In genomic region chr4:65066106-65066505, GRCh38 we compare ENCODE assay signal across 19 cellular contexts.
A peak's percentile ranks its signal among the peaks of the same experiment; 100 is the strongest.
DNase-seq lines count a peak whose midpoint lies in the region; ATAC-seq, FAIRE-seq and TF ChIP-seq lines count a peak whose summit lies in the region.
"Had no signal": no experiment of that assay in that cellular context is flagged by ENCODE, and none has a peak within 500 bp of the region (broad histone marks: within the 10 kb centered on the region; RNA-seq: fewer than 3 reads in every experiment).

No MANE protein-coding gene starts in this region.

- TF ChIP-seq POLR2A in IMR-90 (IDR thresholded peaks at IDR 0.05; ENCODE audit: low read depth, low read length): no peak
- no peak for TF ChIP-seq POLR2A in K562 (conservative IDR thresholded peaks at IDR 0.05)

- no peak overlapping the region for H3K14ac ChIP-seq in IMR-90 (replicated peaks; ENCODE audit: low read depth, low read length)

- H4K8ac ChIP-seq in IMR-90 (ENCODE audit: low read depth in 2 of 2, low read length in 2 of 2): no peak overlapping the region

- no peak overlapping the region for H4K5ac ChIP-seq in IMR-90 (ENCODE audit: low read depth, low read length)

- in situ Hi-C loops in IMR-90 (cut with MboI; ENCODE audit: low sequenced_read_pairs): no loop called here
- in situ Hi-C loops in K562 (cut with MboI): no loop called here

- BruUV-seq in IMR-90 (replicated peaks; lab: Mats Ljungman, UMichigan): no TSS peak
- no TSS peak for BruUV-seq in K562 (replicated peaks; lab: Mats Ljungman, UMichigan)

- H3K4me1 ChIP-seq in IMR-90 (ENCODE audit: control insufficient read depth, insufficient read depth, low read length): no peaks in the 10 kb centered on the region
- H3K4me1 ChIP-seq in K562 (replicated peaks in 1 of 2; ENCODE audit: control insufficient read depth in 2 of 2, insufficient read depth in 2 of 2, low read length in 2 of 2): no peaks in the 10 kb centered on the region
- H3K4me1 ChIP-seq in small intestine (ENCODE audit: control insufficient read depth in 2 of 2, insufficient read depth in 1 of 2, low read depth in 1 of 2, low read length in 1 of 2): no peaks in the 10 kb centered on the region
- H3K4me1 ChIP-seq: Caco-2 had no signal

- H4K20me1 ChIP-seq in IMR-90 (ENCODE audit: insufficient read depth, low read length): no peaks in the 10 kb centered on the region
- no peaks in the 10 kb centered on the region for H4K20me1 ChIP-seq in K562 (replicated peaks; ENCODE audit: control insufficient read depth, insufficient read depth, low read length)
- H4K20me1 ChIP-seq: BLaER1 treated with 17β-estradiol and CSF1 and Interleukin-3, amounts not matched to agents 10 nM and 100 nM had no signal

- H3K9ac ChIP-seq in IMR-90 (ENCODE audit: low read depth, low read length) (no peak overlapping the region), K562 (ENCODE audit: insufficient read depth in 1 of 2, low read depth in 2 of 2, low read length in 2 of 2) (no peak overlapping the region)
- H3K9ac ChIP-seq: BLaER1 treated with 17β-estradiol and CSF1 and Interleukin-3, amounts not matched to agents 10 nM and 100 nM had no signal

- POLR2A ChIA-PET in IMR-90 (lab: Charles Lee; ENCODE audit: unreplicated experiment) (no interaction called here), K562 (lab: Yijun Ruan, JAX) (no interaction called here)

- H3K23ac ChIP-seq in IMR-90 (ENCODE audit: low read depth, low read length): no peak overlapping the region

- no peaks in the 10 kb centered on the region for H3K79me2 ChIP-seq in K562 (ENCODE audit: control insufficient read depth, insufficient read depth, low read length)

- no peak overlapping the region for H3K18ac ChIP-seq in IMR-90 (ENCODE audit: low read depth, low read length)

- intact Hi-C loops in IMR-90 (cut with micrococcal nuclease) (no loop called here), K562 (cut with micrococcal nuclease) (no loop called here)

- no peaks in the 10 kb centered on the region for H3K27me3 ChIP-seq in IMR-90 (ENCODE audit: control insufficient read depth, insufficient read depth, low read length)
- no peaks in the 10 kb centered on the region for H3K27me3 ChIP-seq in K562 (ENCODE audit: control insufficient read depth in 2 of 2, insufficient read depth in 2 of 2, low read length in 2 of 2)
- no peaks in the 10 kb centered on the region for H3K27me3 ChIP-seq in small intestine (ENCODE audit: control insufficient read depth in 2 of 2, insufficient read depth in 2 of 2, low read length in 2 of 2)
- H3K27me3 ChIP-seq: BLaER1 treated with 17β-estradiol and CSF1 and Interleukin-3, amounts not matched to agents 10 nM and 100 nM had no signal

- ATAC-seq in IMR-90 (ENCODE audit: low read depth): no peak
- ATAC-seq in K562: no peak
- ATAC-seq: CD8-positive, alpha-beta T cell had no signal

- dilution Hi-C loops in IMR-90 (cut with HindIII; ENCODE audit: low sequenced_read_pairs, unreplicated experiment): no loop called here

- H3K27ac ChIP-seq in IMR-90 (ENCODE audit: insufficient read depth, low read length) (no peak overlapping the region), K562 (ENCODE audit: extremely low read depth, low read depth, low read length) (no peak overlapping the region), small intestine (ENCODE audit: low read depth in 1 of 2, low read length in 1 of 2) (no peak overlapping the region)
- H3K27ac ChIP-seq: BLaER1 treated with 17β-estradiol and CSF1 and Interleukin-3, amounts not matched to agents 10 nM and 100 nM; C4-2B had no signal

- DNase-seq in IMR-90 (no peak), K562 (ENCODE audit: extremely low read depth in 1 of 4, low spot score in 3 of 4) (no peak), small intestine (no peak), AG20443 (ENCODE audit: low spot score) (no peak), NCI-H2196 treated with DMSO at 0.1 percent for 48 hours (lab: John Stamatoyannopoulos, UW; ENCODE audit: unreplicated experiment) (no peak)
- DNase-seq: 8988T; ACHN; AML-193; Caco-2; Calu3; CD4-positive, alpha-beta T cell; CD8-positive, alpha-beta T cell; DMS79 treated with DMSO at 0.1 percent for 48 hours; GF-D8 had no signal

- H3K4me2 ChIP-seq in IMR-90 (ENCODE audit: low read depth, low read length): no peak overlapping the region
- no peak overlapping the region for H3K4me2 ChIP-seq in K562 (ENCODE audit: insufficient read depth, low read length)
- H3K4me2 ChIP-seq: BLaER1 treated with 17β-estradiol and CSF1 and Interleukin-3, amounts not matched to agents 10 nM and 100 nM had no signal

- no peak overlapping the region for H2BK15ac ChIP-seq in IMR-90 (ENCODE audit: low read depth, low read length)

- no peak overlapping the region for H3K4ac ChIP-seq in IMR-90 (ENCODE audit: low read depth, low read length)

- no peaks in the 10 kb centered on the region for H3K36me3 ChIP-seq in IMR-90 (ENCODE audit: control insufficient read depth, insufficient read depth, low read length)
- H3K36me3 ChIP-seq in K562 (ENCODE audit: control insufficient read depth, insufficient read depth, low read length): no peaks in the 10 kb centered on the region
- no peaks in the 10 kb centered on the region for H3K36me3 ChIP-seq in small intestine (ENCODE audit: control insufficient read depth in 2 of 2, insufficient read depth in 2 of 2, low read length in 2 of 2)
- H3K36me3 ChIP-seq: BLaER1 treated with 17β-estradiol and CSF1 and Interleukin-3, amounts not matched to agents 10 nM and 100 nM had no signal

- TF ChIP-seq RAD21 in IMR-90 (IDR thresholded peaks at IDR 0.05; ENCODE audit: low read length): no peak
- TF ChIP-seq RAD21 in K562 (CRISPR knock-in tag; conservative IDR thresholded peaks at IDR 0.05 in 1 of 2, IDR thresholded peaks at IDR 0.05 in 1 of 2): no peak

- H2AK5ac ChIP-seq in IMR-90 (ENCODE audit: low read depth, low read length): no peak overlapping the region

- no peak overlapping the region for H2BK120ac ChIP-seq in IMR-90 (ENCODE audit: low read depth, low read length)

- H4K91ac ChIP-seq in IMR-90 (ENCODE audit: insufficient read depth, low read depth, low read length): no peak overlapping the region

- CTCF ChIA-PET in IMR-90 (lab: Yijun Ruan, JAX): no interaction called here
- CTCF ChIA-PET in K562 (lab: Yijun Ruan, JAX; ENCODE audit: low intra/inter-chr PET ratio): no interaction called here

- no peak overlapping the region for H2AFZ ChIP-seq in IMR-90 (replicated peaks; ENCODE audit: low read length, poor library complexity)
- H2AFZ ChIP-seq in K562 (ENCODE audit: low read depth, low read length): no peak overlapping the region

- no peak overlapping the region for H2BK5ac ChIP-seq in IMR-90 (ENCODE audit: low read depth, low read length, poor library complexity, severe bottlenecking)

- no peak overlapping the region for H3K56ac ChIP-seq in IMR-90 (ENCODE audit: extremely low read depth, insufficient read depth, low read length)

- no peaks in the 10 kb centered on the region for H3K79me1 ChIP-seq in IMR-90 (ENCODE audit: low read depth in 1 of 2, low read length in 2 of 2)

- no peak overlapping the region for H2AK9ac ChIP-seq in IMR-90 (replicated peaks; ENCODE audit: low read depth, low read length, poor library complexity)

- no peak overlapping the region for H3K4me3 ChIP-seq in IMR-90 (ENCODE audit: insufficient read depth, low read depth, low read length)
- no peak overlapping the region for H3K4me3 ChIP-seq in K562
- H3K4me3 ChIP-seq in small intestine (ENCODE audit: low read depth in 1 of 2, low read length in 2 of 2): no peak overlapping the region
- H3K4me3 ChIP-seq: BLaER1 treated with 17β-estradiol and CSF1 and Interleukin-3, amounts not matched to agents 10 nM and 100 nM had no signal

- H3K9me3 ChIP-seq in IMR-90 (ENCODE audit: control insufficient read depth, insufficient read depth, low read length): peaks cover 11% of the 10 kb centered on the region
- H3K9me3 ChIP-seq in K562 (replicated peaks; ENCODE audit: control insufficient read depth, insufficient read depth, low read depth, low read length): no peaks in the 10 kb centered on the region
- H3K9me3 ChIP-seq in small intestine (ENCODE audit: control insufficient read depth, low read depth): no peaks in the 10 kb centered on the region
- H3K9me3 ChIP-seq: BLaER1 treated with 17β-estradiol and CSF1 and Interleukin-3, amounts not matched to agents 10 nM and 100 nM; Caco-2 had no signal

- no peak overlapping the region for H2BK20ac ChIP-seq in IMR-90 (ENCODE audit: low read depth, low read length)

- FAIRE-seq in K562 (lab: Jason Lieb, UNC) (no peak), small intestine (lab: Jason Lieb, UNC) (peak; percentile 78)
- FAIRE-seq: D721Med, GM12891, GM19239 had no signal

- TF ChIP-seq EP300 in K562 (IDR thresholded peaks at IDR 0.05; ENCODE audit: low read length): no peak

- TF ChIP-seq CTCF in IMR-90 (conservative IDR thresholded peaks at IDR 0.05; ENCODE audit: low read depth, low read length) (no peak), K562 (IDR thresholded peaks at IDR 0.05 in 2 of 3, conservative IDR thresholded peaks at IDR 0.05 in 1 of 3; ENCODE audit: insufficient read depth in 2 of 3, low read depth in 1 of 3, low read length in 3 of 3) (no peak)

- H3K9me1 ChIP-seq in IMR-90 (ENCODE audit: insufficient read depth, low read length): no peaks in the 10 kb centered on the region
- no peaks in the 10 kb centered on the region for H3K9me1 ChIP-seq in K562 (ENCODE audit: control insufficient read depth, insufficient read depth, low read length)

TF ChIP-seq in IMR-90, 13 proteins besides CTCF, POLR2A, EP300 and RAD21:
- TF ChIP-seq RFX5 (IDR thresholded peaks at IDR 0.05; ENCODE audit: low read depth, low read length): no peak
- peak; percentile 41; the same call in 1 of the 2 replicates for TF ChIP-seq MAFK (IDR thresholded peaks at IDR 0.05; ENCODE audit: low read depth, low read length)

TF ChIP-seq in K562, 482 proteins besides CTCF, POLR2A, EP300 and RAD21:
- peak; percentile 38; the same call in 1 of the 2 replicates for TF ChIP-seq ZNF316 (IDR thresholded peaks at IDR 0.05)
- no peak for TF ChIP-seq ZNF212 (CRISPR knock-in tag; IDR thresholded peaks at IDR 0.05)
